ENCODE assay signal across 8 cellular contexts in genomic region chr2:12720181-12720580, GRCh38. TPM values are rescaled to one million over a fixed set of nuclear protein-coding genes. Genes with fewer than 3 reads are reported as not detected.
DNase-seq lines count a peak whose midpoint lies in the region; ATAC-seq, FAIRE-seq and TF ChIP-seq lines count a peak whose summit lies in the region.

No MANE protein-coding gene starts in this region.

- peak overlapping the region; percentile 98 to 100 for H3K4me3 Mint-ChIP-seq in effector memory CD8-positive, alpha-beta T cell

- H3K27ac Mint-ChIP-seq in effector memory CD8-positive, alpha-beta T cell = no peak overlapping the region

- no peaks in the 10 kb centered on the region for H3K9me3 Mint-ChIP-seq in effector memory CD8-positive, alpha-beta T cell

- no peak for DNase-seq in DND-41
- peak; percentile 58 for DNase-seq in OCI-M1 (lab: John Stamatoyannopoulos, UW)
- no peak for DNase-seq in effector memory CD8-positive, alpha-beta T cell
- DNase-seq in osteoblast (ENCODE audit: insufficient read length, low spot score, missing footprints) = no peak
- DNase-seq in GM12892 (ENCODE audit: insufficient read length) = no peak
- no peak for DNase-seq in SKM-1 treated with dmso at 0.1 percent for 144 hours (lab: John Stamatoyannopoulos, UW; ENCODE audit: unreplicated experiment)
- no peak for DNase-seq in SKM-1 (lab: John Stamatoyannopoulos, UW; ENCODE audit: unreplicated experiment)
- DNase-seq in HCEC 1CT = no peak

- peaks cover 39% of the 10 kb centered on the region for H3K36me3 ChIP-seq in DND-41 (ENCODE audit: insufficient read depth, low read length)
- H3K36me3 ChIP-seq in osteoblast (ENCODE audit: insufficient read depth, low read length) = peaks cover 24% of the 10 kb centered on the region

- H3K9me3 ChIP-seq in DND-41 (ENCODE audit: insufficient read depth, low read length, severe bottlenecking) (no peaks in the 10 kb centered on the region), osteoblast (ENCODE audit: low read depth, low read length) (no peaks in the 10 kb centered on the region)

- TF ChIP-seq CTCF in DND-41 (IDR thresholded peaks at IDR 0.05; ENCODE audit: borderline replicate concordance, extremely low read depth, low read length, poor library complexity, severe bottlenecking) (no peak), osteoblast (IDR thresholded peaks at IDR 0.05; ENCODE audit: extremely low read depth, low read depth, low read length) (no peak)

- peaks cover 87% of the 10 kb centered on the region for H3K79me2 ChIP-seq in DND-41 (ENCODE audit: insufficient read depth, low read length)
- peaks cover 81% of the 10 kb centered on the region for H3K79me2 ChIP-seq in osteoblast (ENCODE audit: insufficient read depth, low read length)

- no peak for ATAC-seq in DND-41 (ENCODE audit: insufficient read depth, low read depth)
- no peak for ATAC-seq in effector memory CD8-positive, alpha-beta T cell (replicated peaks)

- H3K4me2 ChIP-seq in DND-41 (ENCODE audit: insufficient read depth, low read length) = peak overlapping the region; percentile 96
- peak overlapping the region; percentile 85 for H3K4me2 ChIP-seq in osteoblast (ENCODE audit: insufficient read depth, low read length)

- H2AFZ ChIP-seq in DND-41 (ENCODE audit: low read depth, low read length) = no peak overlapping the region
- H2AFZ ChIP-seq in osteoblast (ENCODE audit: low read length) = no peak overlapping the region

- H3K36me3 Mint-ChIP-seq in effector memory CD8-positive, alpha-beta T cell (ENCODE audit: insufficient read depth) = peaks cover 43% of the 10 kb centered on the region

- peak overlapping the region; percentile 90 for H3K9ac ChIP-seq in DND-41 (ENCODE audit: low read depth, low read length)

- H3K4me1 ChIP-seq in DND-41 (ENCODE audit: insufficient read depth, low read length) (peaks cover 72% of the 10 kb centered on the region), osteoblast (ENCODE audit: insufficient read depth, low read length) (peaks cover 36% of the 10 kb centered on the region)

- peaks cover 58 to 76% of the 10 kb centered on the region in 2 donors for H3K4me1 Mint-ChIP-seq in effector memory CD8-positive, alpha-beta T cell (ENCODE audit: low read depth in 2 of 2)

- H3K27me3 Mint-ChIP-seq in effector memory CD8-positive, alpha-beta T cell = no peaks in the 10 kb centered on the region

- no peaks in the 10 kb centered on the region for H3K27me3 ChIP-seq in DND-41 (ENCODE audit: insufficient read depth, low read length, poor library complexity)
- no peaks in the 10 kb centered on the region for H3K27me3 ChIP-seq in osteoblast (ENCODE audit: insufficient read depth, low read length)

- H3K4me3 ChIP-seq in DND-41 (ENCODE audit: low read depth in 1 of 2, low read length in 2 of 2) (peak overlapping the region; percentile 83 to 90; a peak in 3 of 4 replicates), osteoblast (ENCODE audit: insufficient read depth, low read length) (peak overlapping the region; percentile 93)

- peaks cover 45% of the 10 kb centered on the region for H4K20me1 ChIP-seq in DND-41 (ENCODE audit: insufficient read depth, low read length)
- peaks cover 10% of the 10 kb centered on the region for H4K20me1 ChIP-seq in osteoblast (ENCODE audit: insufficient read depth, low read length)

- H3K27ac ChIP-seq in DND-41 (ENCODE audit: low read length) (peak overlapping the region; percentile 77), osteoblast (ENCODE audit: low read depth, low read length) (peak overlapping the region; percentile 86)

- TF ChIP-seq POLR2A in GM12892 (IDR thresholded peaks at IDR 0.05; ENCODE audit: low read depth, low read length) = no peak

- FAIRE-seq in GM12892 (lab: Jason Lieb, UNC) = no peak

RNA-seq across cellular contexts. Expression of gene TRIB2, which starts 3.4 kb away (rescaled TPM):
- 79.6 and 86.3 TPM in 2 replicates for total RNA-seq in osteoblast
- polyA plus RNA-seq in GM12892 (2012; ENCODE audit: missing spikeins) = 2.2 TPM
